In genomic region chr11:11970556-11970955, GRCh38 we compare ENCODE assay signal across 25 cellular contexts. TPM values are rescaled to one million over a fixed set of nuclear protein-coding genes. Genes with fewer than 3 reads are reported as not detected.
A peak's percentile ranks its signal among the peaks of the same experiment; 100 is the strongest.
DNase-seq lines count a peak whose midpoint lies in the region; ATAC-seq and TF ChIP-seq lines count a peak whose summit lies in the region.
"Had no signal": no experiment of that assay in that cellular context is flagged by ENCODE, and none has a peak within 500 bp of the region (broad histone marks: within the 10 kb centered on the region; RNA-seq: fewer than 3 reads in every experiment).

No MANE protein-coding gene starts in this region.

- H3K27me3 Mint-ChIP-seq in endodermal cell (ENCODE audit: insufficient read depth), result no peaks in the 10 kb centered on the region
- H3K27me3 Mint-ChIP-seq in neural crest cell (ENCODE audit: low read depth), result no peaks in the 10 kb centered on the region

- H3K9ac ChIP-seq in endodermal cell (ENCODE audit: extremely low read depth, low read length, poor library complexity, severe bottlenecking), result no peak overlapping the region

- H3K27me3 ChIP-seq in heart right ventricle, result no peaks in the 10 kb centered on the region
- H3K27me3 ChIP-seq in endodermal cell (ENCODE audit: control insufficient read depth, insufficient read depth, low read length, poor library complexity, severe bottlenecking), result no peaks in the 10 kb centered on the region
- H3K27me3 ChIP-seq: BE2C, MG63, SJSA1 had no signal

- TF ChIP-seq CTCF in heart right ventricle (IDR thresholded peaks at IDR 0.05) (no peak), endodermal cell (conservative IDR thresholded peaks at IDR 0.05) (no peak), neural crest cell (conservative IDR thresholded peaks at IDR 0.05) (no peak)

- H3K4me3 ChIP-seq in heart right ventricle (no peak overlapping the region), endodermal cell (ENCODE audit: low read length) (no peak overlapping the region)
- H3K4me3 ChIP-seq: GM23338, MG63, SJSA1 had no signal

- H3K4me3 Mint-ChIP-seq in endodermal cell, result no peak overlapping the region
- peak overlapping the region; percentile 44 for H3K4me3 Mint-ChIP-seq in neural crest cell
- H3K4me3 Mint-ChIP-seq: CD14-positive monocyte, GM23338 had no signal

- H3K4me1 Mint-ChIP-seq in endodermal cell, result peaks cover 3% of the 10 kb centered on the region
- peaks cover 46% of the 10 kb centered on the region for H3K4me1 Mint-ChIP-seq in neural crest cell
- H3K4me1 Mint-ChIP-seq: CD14-positive monocyte had no signal

- WGBS in heart right ventricle, 2 donors, result 71 to 97% methylated on average over 2 of the region's 2 CpGs
- WGBS in endodermal cell (ENCODE audit: insufficient coverage in 1 of 2, insufficient read length in 1 of 2), 2 experiments, result 95% methylated on average over 2 of the region's 2 CpGs; no CpG with 5 or more reads in 1 of the 2 experiments

- ATAC-seq in heart right ventricle (no peak), left ventricle myocardium superior (no peak), HG02763 (IDR thresholded peaks at IDR 0.05; ENCODE audit: unreplicated experiment) (no peak)
- ATAC-seq: GM23338, PC-3 had no signal

- intact Hi-C loops in heart right ventricle (cut with DNase I), result loop anchor here in 3 of 10 donors (5.0 to 10.0 kb wide), 3 partner anchors 47 to 72 kb away; no protein-coding TSS in a partner anchor
- intact Hi-C loops in left ventricle myocardium superior (cut with micrococcal nuclease), result no loop called here

- peaks cover 10% of the 10 kb centered on the region for H3K36me3 Mint-ChIP-seq in endodermal cell (ENCODE audit: low read depth)
- H3K36me3 Mint-ChIP-seq in neural crest cell (ENCODE audit: low read depth), result no peaks in the 10 kb centered on the region
- H3K36me3 Mint-ChIP-seq: CD14-positive monocyte had no signal

- no peak overlapping the region for H3K27ac Mint-ChIP-seq in endodermal cell
- no peak overlapping the region for H3K27ac Mint-ChIP-seq in neural crest cell (ENCODE audit: unreplicated experiment)
- H3K27ac Mint-ChIP-seq: GM23338, H9 had no signal

- H3K4me1 ChIP-seq in heart right ventricle, result peaks cover 31 to 88% (median 75%) of the 10 kb centered on the region in 9 donors
- no peaks in the 10 kb centered on the region for H3K4me1 ChIP-seq in endodermal cell (ENCODE audit: control insufficient read depth, insufficient read depth, low read length)

- H3K27ac ChIP-seq in heart right ventricle (peak overlapping the region in 6 of 10 donors; percentile 4 to 85 (median 74)), angular gyrus (ENCODE audit: low read depth, low read length) (peak overlapping the region; percentile 44), endodermal cell (ENCODE audit: low read depth, low read length) (no peak overlapping the region)
- H3K27ac ChIP-seq: SJSA1 had no signal

- H3K9me3 ChIP-seq in heart right ventricle (no peaks in the 10 kb centered on the region), endodermal cell (ENCODE audit: control insufficient read depth, low read length) (no peaks in the 10 kb centered on the region)
- H3K9me3 ChIP-seq: BE2C, MG63, SJSA1 had no signal

- H3K36me3 ChIP-seq in heart right ventricle (peaks cover 0 to 22% (median 0%) of the 10 kb centered on the region in 9 donors), endodermal cell (ENCODE audit: control insufficient read depth, insufficient read depth, low read length) (no peaks in the 10 kb centered on the region)
- H3K36me3 ChIP-seq: BE2C had no signal

- DNase-seq in heart right ventricle, result no peak
- DNase-seq in left ventricle myocardium superior, result no peak
- DNase-seq in endodermal cell, result peak; percentile 40
- no peak for DNase-seq in neural crest cell (ENCODE audit: low read depth, low spot score)
- no peak for DNase-seq in D341Med (ENCODE audit: low spot score)
- no peak for DNase-seq in SHP77 (lab: John Stamatoyannopoulos, UW)
- DNase-seq: 8988T, ACHN, BE2C, Calu3, H9, KG1, MG63, NCI-H1105 treated with DMSO at 0.1 percent for 48 hours, NCI-H146, NCI-H1930, NCI-H2107, NCI-H524, NCI-H774, PC-3 had no signal

- no peaks in the 10 kb centered on the region for H3K9me3 Mint-ChIP-seq in endodermal cell
- no peaks in the 10 kb centered on the region for H3K9me3 Mint-ChIP-seq in neural crest cell
- H3K9me3 Mint-ChIP-seq: CD14-positive monocyte, GM23338, H9 had no signal

RNA-seq across cellular contexts. Expression of gene DKK3, which starts 37.9 kb away (rescaled TPM):
- total RNA-seq in heart right ventricle, result 1,000 to 10,000 TPM in 1 of 10 donors, 100 to 1,000 TPM in 9; 314 to 1,034 (median 652) TPM
- 100 to 1,000 TPM; 113 to 254 TPM for polyA plus RNA-seq in heart right ventricle
- 657 TPM for total RNA-seq in left ventricle myocardium superior
- 10 to 100 TPM; 18.8 to 42.6 TPM for total RNA-seq in endodermal cell
- polyA plus RNA-seq in endodermal cell (2013, experiment 1 of 2), result 57.9 TPM
- 51.3 TPM for polyA plus RNA-seq in endodermal cell (2013, experiment 2 of 2)
- total RNA-seq in neural crest cell, result 17.6 and 21.0 TPM in 2 replicates
- polyA plus RNA-seq: CD14-positive monocyte had no signal

Comparison
In these comparisons a context has a peak if more than half of its experiments do, and no peak if none do; other contexts are left out.
1. RNA of gene DKK3, which starts 37.9 kb away (total RNA-seq): 314 to 1,034 TPM in heart right ventricle and 657 TPM in left ventricle myocardium superior (single experiment); 18.8 to 42.6 TPM in endodermal cell and 17.6 to 21.0 TPM in neural crest cell; every median in the first group is over 4 times any median in the second.